In the genomic region with DNA sequence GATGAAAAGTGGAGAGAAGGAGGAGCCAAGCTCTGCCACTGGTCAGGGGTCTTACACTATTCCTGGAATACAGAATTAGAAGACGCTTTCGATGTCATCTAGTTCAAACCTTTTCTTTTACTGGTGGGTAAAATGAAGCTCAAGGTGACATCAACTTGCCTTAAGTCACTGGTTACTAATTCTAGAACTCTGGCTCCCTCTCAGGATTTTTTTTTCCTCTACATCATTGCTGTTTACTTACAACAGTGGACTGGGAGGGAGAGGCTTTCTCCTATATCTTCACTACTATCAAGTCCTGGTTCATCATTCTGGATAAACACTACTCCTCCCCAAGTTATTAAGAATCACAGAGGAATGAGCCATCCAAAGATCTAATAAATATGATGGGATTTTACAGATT, we compare ENCODE assay signal across 14 cellular contexts.
DNase-seq lines count a peak whose midpoint lies in the region; ATAC-seq, FAIRE-seq and TF ChIP-seq lines count a peak whose summit lies in the region.
"Had no signal": no experiment of that assay in that cellular context is flagged by ENCODE, and none has a peak within 500 bp of the region (broad histone marks: within the 10 kb centered on the region; RNA-seq: fewer than 3 reads in every experiment).

No MANE protein-coding gene starts in this region.

- no peaks in the 10 kb centered on the region for H3K36me3 ChIP-seq in colonic mucosa
- H3K36me3 ChIP-seq: cardiac muscle cell had no signal

- DNase-seq in GM19239 (ENCODE audit: insufficient read length, low spot score) (no peak), SK-MEL-5 (ENCODE audit: low read depth, low spot score) (peak; percentile 30), colonic mucosa (no peak), osteocyte (ENCODE audit: extremely low spot score, unreplicated experiment) (no peak), NCI-H2029 (lab: John Stamatoyannopoulos, UW) (no peak), activated gamma-delta T cell treated with Interleukin-2 at 50 U/mL for 16 hours (no peak), DMS153 treated with DMSO at 0.1 percent for 48 hours (lab: John Stamatoyannopoulos, UW; ENCODE audit: unreplicated experiment) (no peak)
- DNase-seq: DMS79, lower lobe of right lung, NCI-H2081 had no signal

- no peak overlapping the region for H3K4me3 ChIP-seq in colonic mucosa
- H3K4me3 ChIP-seq: cardiac muscle cell, lower lobe of right lung had no signal

- H3K27ac ChIP-seq in colonic mucosa, result peak overlapping the region; percentile 34
- H3K27ac ChIP-seq: cardiac muscle cell, lower lobe of right lung had no signal

- peaks cover 11% of the 10 kb centered on the region for H3K4me1 ChIP-seq in colonic mucosa

- no peaks in the 10 kb centered on the region for H3K9me3 ChIP-seq in colonic mucosa
- H3K9me3 ChIP-seq: lower lobe of right lung had no signal

- peaks cover 95% of the 10 kb centered on the region for H3K4me1 Mint-ChIP-seq in osteocyte (ENCODE audit: unreplicated experiment)

- intact Hi-C loops in colonic mucosa (cut with DNase I), result no loop called here

- in situ Hi-C loops in SK-MEL-5 (cut with HindIII; ENCODE audit: low pct_unique_long_range_greater_than_20kb, low sequenced_read_pairs), result no loop called here

- no peak overlapping the region for H3K4me3 Mint-ChIP-seq in osteocyte (ENCODE audit: unreplicated experiment)

- H3K36me3 Mint-ChIP-seq in osteocyte (ENCODE audit: unreplicated experiment), result peaks cover 10% of the 10 kb centered on the region

- TF ChIP-seq CTCF in colonic mucosa (IDR thresholded peaks at IDR 0.05) (no peak), osteocyte (IDR thresholded peaks at IDR 0.05) (no peak)

- no peaks in the 10 kb centered on the region for H3K27me3 ChIP-seq in colonic mucosa

- H3K27ac Mint-ChIP-seq in osteocyte (ENCODE audit: unreplicated experiment), result peak overlapping the region; percentile 73

- ATAC-seq in GM21619 (IDR thresholded peaks at IDR 0.05; ENCODE audit: unreplicated experiment), result no peak
- ATAC-seq: lower lobe of right lung had no signal

- no peaks in the 10 kb centered on the region for H3K9me3 Mint-ChIP-seq in osteocyte (ENCODE audit: unreplicated experiment)

- H3K9ac ChIP-seq in colonic mucosa (ENCODE audit: low read depth in 2 of 2, low read length in 2 of 2), result peak overlapping the region in 1 of 2 donors; percentile 21

- peak; percentile 71 for FAIRE-seq in GM19239 (lab: Jason Lieb, UNC)
- FAIRE-seq: GM18507, RCC 7860 had no signal

- no peaks in the 10 kb centered on the region for H3K27me3 Mint-ChIP-seq in osteocyte (ENCODE audit: unreplicated experiment)
